40 cellular contexts compared by ENCODE assay signal in genomic region chr17:60738287-60738686, GRCh38.
"Had no signal": no experiment of that assay in that cellular context is flagged by ENCODE, and none has a peak within 500 bp of the region (broad histone marks: within the 10 kb centered on the region; RNA-seq: fewer than 3 reads in every experiment).

No MANE protein-coding gene starts in this region.

- H3K27me3 Mint-ChIP-seq: activated naive CD4-positive, alpha-beta T cell treated with anti-CD3 and anti-CD28 coated beads, Interleukin-2, amount 10 ng/mL, durations not matched to agents 7 days and 5 days; activated naive CD4-positive, alpha-beta T cell treated with anti-CD3 and anti-CD28 coated beads, Interleukin-2, amount 50 U/mL, for 24 hours; activated naive CD8-positive, alpha-beta T cell; activated naive CD8-positive, alpha-beta T cell treated with anti-CD3 and anti-CD28 coated beads for 36 hours; activated naive CD8-positive, alpha-beta T cell treated with anti-CD3 and anti-CD28 coated beads, Interleukin-2, amount 10 ng/mL, durations not matched to agents 7 days and 5 days; activated naive CD8-positive, alpha-beta T cell treated with anti-CD3 and anti-CD28 coated beads, Interleukin-2, amount 50 U/mL, for 24 hours; activated T-cell treated with anti-CD3 and anti-CD28 coated beads, Interleukin-2, amount 50 U/mL, for 24 hours; activated T-helper 17 cell treated with anti-CD3 and anti-CD28 coated beads, Interleukin-2, amount 50 U/mL, for 72 hours; central memory CD8-positive, alpha-beta T cell had no signal

- H3K9me3 Mint-ChIP-seq: activated naive CD4-positive, alpha-beta T cell treated with anti-CD3 and anti-CD28 coated beads for 36 hours; activated naive CD4-positive, alpha-beta T cell treated with anti-CD3 and anti-CD28 coated beads, Interleukin-2, amount 10 ng/mL, durations not matched to agents 7 days and 5 days; activated naive CD4-positive, alpha-beta T cell treated with anti-CD3 and anti-CD28 coated beads, Interleukin-2, amount 50 U/mL, for 24 hours; activated naive CD4-positive, alpha-beta T cell treated with anti-CD3 and anti-CD28 coated beads, Interleukin-2, amount 50 U/mL, for 72 hours; activated naive CD8-positive, alpha-beta T cell treated with anti-CD3 and anti-CD28 coated beads, Interleukin-2, amount 10 ng/mL, durations not matched to agents 7 days and 5 days; activated naive CD8-positive, alpha-beta T cell treated with anti-CD3 and anti-CD28 coated beads, Interleukin-2, amount 50 U/mL, for 24 hours; activated T-cell treated with anti-CD3 and anti-CD28 coated beads, Interleukin-2, amount 50 U/mL, for 24 hours; activated T-cell treated with anti-CD3 and anti-CD28 coated beads, Interleukin-2, amount 50 U/mL, for 4 hours; activated T-cell treated with anti-CD3 and anti-CD28 coated beads, Interleukin-2, amount 50 U/mL, for 72 hours; activated T-helper 1 cell treated with anti-CD3 and anti-CD28 coated beads, Interleukin-12 subunit alpha, Interleukin-12 subunit beta, Interleukin-2, Interleukin-4 antibody, amounts not matched to agents 30 ng/mL and 10 ng/mL and 1 ng/mL, durations not matched to agents 14 hours and 24 hours and 36 hours; activated T-helper 17 cell treated with anti-CD3 and anti-CD28 coated beads, Interleukin-2, amount 50 U/mL, for 72 hours; activated T-helper 2 cell treated with anti-CD3 and anti-CD28 coated beads, Interferon-gamma antibody, Interleukin-2, Interleukin-4, amounts not matched to agents 10 μg/mL and 5 μg/mL and 100 μg/mL, durations not matched to agents 14 hours and 24 hours and 36 hours; central memory CD8-positive, alpha-beta T cell had no signal

- H3K27ac ChIP-seq: adrenal gland, ascending aorta, body of pancreas, brain microvascular endothelial cell, breast epithelium, cardiac muscle cell had no signal

- H3K4me1 Mint-ChIP-seq: activated naive CD4-positive, alpha-beta T cell treated with anti-CD3 and anti-CD28 coated beads, Interleukin-2, amount 10 ng/mL, durations not matched to agents 7 days and 5 days; activated naive CD8-positive, alpha-beta T cell treated with anti-CD3 and anti-CD28 coated beads, Interleukin-2, amount 10 ng/mL, durations not matched to agents 7 days and 5 days; brain had no signal

- H3K27ac Mint-ChIP-seq: activated naive CD4-positive, alpha-beta T cell treated with anti-CD3 and anti-CD28 coated beads for 36 hours; activated naive CD4-positive, alpha-beta T cell treated with anti-CD3 and anti-CD28 coated beads, Interleukin-2, amount 10 ng/mL, durations not matched to agents 7 days and 5 days; activated naive CD4-positive, alpha-beta T cell treated with anti-CD3 and anti-CD28 coated beads, Interleukin-2, amount 50 U/mL, for 24 hours; activated naive CD4-positive, alpha-beta T cell treated with anti-CD3 and anti-CD28 coated beads, Interleukin-2, amount 50 U/mL, for 72 hours; activated naive CD8-positive, alpha-beta T cell; activated naive CD8-positive, alpha-beta T cell treated with anti-CD3 and anti-CD28 coated beads for 36 hours; activated naive CD8-positive, alpha-beta T cell treated with anti-CD3 and anti-CD28 coated beads, Interleukin-2, amount 10 ng/mL, durations not matched to agents 7 days and 5 days; activated naive CD8-positive, alpha-beta T cell treated with anti-CD3 and anti-CD28 coated beads, Interleukin-2, amount 50 U/mL, for 24 hours; activated T-cell treated with anti-CD3 and anti-CD28 coated beads, Interleukin-2, amount 50 U/mL, for 24 hours; activated T-helper 1 cell treated with anti-CD3 and anti-CD28 coated beads, Interleukin-12 subunit alpha, Interleukin-12 subunit beta, Interleukin-2, Interleukin-4 antibody, amounts not matched to agents 30 ng/mL and 10 ng/mL and 1 ng/mL, durations not matched to agents 14 hours and 24 hours and 36 hours; activated T-helper 17 cell treated with anti-CD3 and anti-CD28 coated beads, Interleukin-2, amount 50 U/mL, for 72 hours; activated T-helper 2 cell treated with anti-CD3 and anti-CD28 coated beads, Interferon-gamma antibody, Interleukin-2, Interleukin-4, amounts not matched to agents 10 μg/mL and 5 μg/mL and 100 μg/mL, durations not matched to agents 14 hours and 24 hours and 36 hours; brain had no signal

- H3K9me3 ChIP-seq: ascending aorta, body of pancreas, breast epithelium had no signal

- H3K4me1 ChIP-seq: adrenal gland, ascending aorta, body of pancreas, breast epithelium had no signal

- H3K36me3 Mint-ChIP-seq: activated naive CD4-positive, alpha-beta T cell treated with anti-CD3 and anti-CD28 coated beads, Interleukin-2, amount 10 ng/mL, durations not matched to agents 7 days and 5 days; activated naive CD8-positive, alpha-beta T cell treated with anti-CD3 and anti-CD28 coated beads, Interleukin-2, amount 10 ng/mL, durations not matched to agents 7 days and 5 days had no signal

- H3K4me3 Mint-ChIP-seq: activated naive CD4-positive, alpha-beta T cell treated with anti-CD3 and anti-CD28 coated beads for 36 hours; activated naive CD4-positive, alpha-beta T cell treated with anti-CD3 and anti-CD28 coated beads, Interleukin-2, amount 10 ng/mL, durations not matched to agents 7 days and 5 days; activated naive CD4-positive, alpha-beta T cell treated with anti-CD3 and anti-CD28 coated beads, Interleukin-2, amount 50 U/mL, for 24 hours; activated naive CD8-positive, alpha-beta T cell; activated naive CD8-positive, alpha-beta T cell treated with anti-CD3 and anti-CD28 coated beads for 36 hours; activated naive CD8-positive, alpha-beta T cell treated with anti-CD3 and anti-CD28 coated beads, Interleukin-2, amount 10 ng/mL, durations not matched to agents 7 days and 5 days; activated naive CD8-positive, alpha-beta T cell treated with anti-CD3 and anti-CD28 coated beads, Interleukin-2, amount 50 U/mL, for 24 hours; activated T-cell treated with anti-CD3 and anti-CD28 coated beads, Interleukin-2, amount 50 U/mL, for 24 hours; activated T-cell treated with anti-CD3 and anti-CD28 coated beads, Interleukin-2, amount 50 U/mL, for 4 hours; activated T-cell treated with anti-CD3 and anti-CD28 coated beads, Interleukin-2, amount 50 U/mL, for 72 hours; activated T-helper 1 cell treated with anti-CD3 and anti-CD28 coated beads, Interleukin-12 subunit alpha, Interleukin-12 subunit beta, Interleukin-2, Interleukin-4 antibody, amounts not matched to agents 30 ng/mL and 10 ng/mL and 1 ng/mL, durations not matched to agents 14 hours and 24 hours and 36 hours; activated T-helper 17 cell treated with anti-CD3 and anti-CD28 coated beads, Interleukin-2, amount 50 U/mL, for 72 hours; brain; central memory CD8-positive, alpha-beta T cell had no signal

- H3K4me3 ChIP-seq: adrenal gland, ascending aorta, body of pancreas, breast epithelium, cardiac muscle cell had no signal

- FAIRE-seq: astrocyte, bronchial epithelial cell had no signal

- H3K36me3 ChIP-seq: adrenal gland, ascending aorta, brain microvascular endothelial cell, breast epithelium, cardiac muscle cell had no signal

- H3K27me3 ChIP-seq: adrenal gland, ascending aorta, body of pancreas, brain microvascular endothelial cell, breast epithelium, cardiac muscle cell had no signal

- ATAC-seq: activated naive CD4-positive, alpha-beta T cell treated with anti-CD3 and anti-CD28 coated beads, Interleukin-2, amount 50 U/mL, for 72 hours; activated naive CD8-positive, alpha-beta T cell treated with anti-CD3 and anti-CD28 coated beads, Interleukin-2, amount 50 U/mL, for 24 hours; activated T-cell treated with anti-CD3 and anti-CD28 coated beads, Interleukin-2, amount 50 U/mL, for 4 hours; activated T-cell treated with anti-CD3 and anti-CD28 coated beads, Interleukin-2, amount 50 U/mL, for 72 hours; activated T-helper 17 cell treated with anti-CD3 and anti-CD28 coated beads, Interleukin-2, amount 50 U/mL, for 72 hours; body of pancreas had no signal

- DNase-seq: activated effector memory CD4-positive, alpha-beta T cell treated with anti-CD3 and anti-CD28 coated beads, Interleukin-2, amount 50 U/mL, for 16 hours; activated effector memory CD4-positive, alpha-beta T cell treated with Interleukin-2 at 50 U/mL for 16 hours; activated gamma-delta T cell; activated gamma-delta T cell treated with Interleukin-2 at 50 U/mL for 16 hours; activated naive CD4-positive, alpha-beta T cell; activated naive CD4-positive, alpha-beta T cell treated with anti-CD3 and anti-CD28 coated beads for 36 hours; activated naive CD4-positive, alpha-beta T cell treated with anti-CD3 and anti-CD28 coated beads, Interleukin-2, amount 10 ng/mL, durations not matched to agents 7 days and 5 days; activated naive CD4-positive, alpha-beta T cell treated with anti-CD3 and anti-CD28 coated beads, Interleukin-2, amount 50 U/mL, for 16 hours; activated naive CD4-positive, alpha-beta T cell treated with Interleukin-2 at 50 U/mL for 16 hours; activated naive CD8-positive, alpha-beta T cell treated with anti-CD3 and anti-CD28 coated beads for 36 hours; activated naive CD8-positive, alpha-beta T cell treated with anti-CD3 and anti-CD28 coated beads, Interleukin-2, amount 10 ng/mL, durations not matched to agents 7 days and 5 days; activated naive CD8-positive, alpha-beta T cell treated with anti-CD3 and anti-CD28 coated beads, Interleukin-2, amount 50 U/mL, for 24 hours; activated T-cell treated with anti-CD3 and anti-CD28 coated beads, Interleukin-2, amount 50 U/mL, for 1 hour; activated T-cell treated with anti-CD3 and anti-CD28 coated beads, Interleukin-2, amount 50 U/mL, for 24 hours; activated T-cell treated with anti-CD3 and anti-CD28 coated beads, Interleukin-2, amount 50 U/mL, for 4 hours; activated T-cell treated with anti-CD3 and anti-CD28 coated beads, Interleukin-2, amount 50 U/mL, for 48 hours; activated T-cell treated with anti-CD3 and anti-CD28 coated beads, Interleukin-2, amount 50 U/mL, for 72 hours; adrenal gland; amniotic stem cell; amygdala; anterior cingulate cortex; aorta; body of pancreas; brain microvascular endothelial cell; caudate nucleus; central memory CD4-positive, alpha-beta T cell; cerebellar nuclear complex had no signal
